In genomic region chr7:44278451-44279161, GRCh38 we compare ENCODE assay signal across 2 cellular contexts.
A peak's percentile ranks its signal among the peaks of the same experiment; 100 is the strongest.
TF ChIP-seq lines count a peak whose summit lies in the region.

No MANE protein-coding gene starts in this region.

TF ChIP-seq in SK-N-SH treated with all-trans-retinoic acid at 6 μM for 48 hours, 23 proteins besides CTCF, POLR2A, EP300 and RAD21 (continued from another document):
- no peak for TF ChIP-seq ZNF8 (CRISPR knock-in tag; IDR thresholded peaks at IDR 0.05)
TF ChIP-seq in SK-N-SH treated with all-trans-retinoic acid at 6 μM for 48 hours: peak in this region for 0.

TF ChIP-seq in IMR-90, 13 proteins besides CTCF, POLR2A, EP300 and RAD21 (continued from another document):
- TF ChIP-seq FOS (IDR thresholded peaks at IDR 0.05; ENCODE audit: low read depth, low read length) (peak; percentile 60), MAZ (IDR thresholded peaks at IDR 0.05; ENCODE audit: borderline replicate concordance, low read depth, low read length) (no peak), USF2 (IDR thresholded peaks at IDR 0.05; ENCODE audit: low read depth, low read length) (peak; percentile 30; the same call in 1 of the 2 replicates)
